ENCODE assay signal across 8 cellular contexts in the genomic region with DNA sequence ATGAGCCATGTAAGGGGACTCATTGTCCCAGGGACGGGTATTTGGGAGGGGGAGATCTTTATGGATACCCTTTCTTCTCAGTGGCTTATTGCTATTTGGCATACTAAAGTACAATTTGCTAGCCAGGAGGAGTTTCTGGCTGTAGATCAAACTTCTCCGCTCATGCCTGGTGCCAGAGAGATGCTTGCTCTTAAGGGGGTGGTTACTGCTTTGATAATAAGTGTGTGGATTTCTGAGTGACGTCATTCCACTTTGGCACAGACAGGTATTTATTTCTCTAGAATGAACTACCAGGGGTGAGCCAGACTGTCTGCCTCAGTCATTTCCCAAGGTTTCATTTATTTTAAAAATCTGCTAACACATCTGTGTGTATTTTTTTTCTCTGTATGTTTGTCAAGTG.
DNase-seq lines count a peak whose midpoint lies in the region; ATAC-seq and TF ChIP-seq lines count a peak whose summit lies in the region.
"Not testable (repeated sequence)": the region's sequence is repeated elsewhere in the genome, so short reads cannot be mapped to it uniquely, and the experiment has no call there.

No MANE protein-coding gene starts in this region.

- POLR2A ChIA-PET in IMR-90 (lab: Charles Lee; ENCODE audit: unreplicated experiment) = not testable (repeated sequence)

- H4K20me1 ChIP-seq in IMR-90 (ENCODE audit: insufficient read depth, low read length) = not testable (repeated sequence)

- H3K27ac ChIP-seq in IMR-90 (ENCODE audit: insufficient read depth, low read length); body of pancreas: not testable (repeated sequence)

- not testable (repeated sequence) for H2AFZ ChIP-seq in IMR-90 (replicated peaks; ENCODE audit: low read length, poor library complexity)

- H3K56ac ChIP-seq in IMR-90 (ENCODE audit: extremely low read depth, insufficient read depth, low read length) = not testable (repeated sequence)

- H3K4me3 ChIP-seq in IMR-90 (ENCODE audit: insufficient read depth, low read depth, low read length); body of pancreas; fibroblast of pulmonary artery (replicated peaks; ENCODE audit: low read depth, low read length): not testable (repeated sequence)

- not testable (repeated sequence) for TF ChIP-seq POLR2A in IMR-90 (IDR thresholded peaks at IDR 0.05; ENCODE audit: low read depth, low read length); body of pancreas (IDR thresholded peaks at IDR 0.05)

- ATAC-seq in IMR-90 (ENCODE audit: low read depth) (peak; percentile 24; the same call in 1 of the 2 replicates), body of pancreas (peak; percentile 40), sciatic nerve (peak; percentile 50)

- BruUV-seq in IMR-90 (replicated peaks; lab: Mats Ljungman, UMichigan) = not testable (repeated sequence)

- not testable (repeated sequence) for H3K27me3 ChIP-seq in IMR-90 (ENCODE audit: control insufficient read depth, insufficient read depth, low read length); body of pancreas

- H3K79me1 ChIP-seq in IMR-90 (ENCODE audit: low read depth in 1 of 2, low read length in 2 of 2) = not testable (repeated sequence)

- not testable (repeated sequence) for H3K4me2 ChIP-seq in IMR-90 (ENCODE audit: low read depth, low read length)

- intact Hi-C loops in IMR-90 (cut with micrococcal nuclease); body of pancreas (cut with DNase I); sciatic nerve (cut with DNase I): not testable (repeated sequence)

- not testable (repeated sequence) for H2BK5ac ChIP-seq in IMR-90 (ENCODE audit: low read depth, low read length, poor library complexity, severe bottlenecking)

- not testable (repeated sequence) for H3K14ac ChIP-seq in IMR-90 (replicated peaks; ENCODE audit: low read depth, low read length)

- TF ChIP-seq RAD21 in IMR-90 (IDR thresholded peaks at IDR 0.05; ENCODE audit: low read length) = not testable (repeated sequence)

- not testable (repeated sequence) for H4K91ac ChIP-seq in IMR-90 (ENCODE audit: insufficient read depth, low read depth, low read length)

- H3K4me1 ChIP-seq in IMR-90 (ENCODE audit: control insufficient read depth, insufficient read depth, low read length); body of pancreas: not testable (repeated sequence)

- H3K4ac ChIP-seq in IMR-90 (ENCODE audit: low read depth, low read length) = not testable (repeated sequence)

- not testable (repeated sequence) for H3K23ac ChIP-seq in IMR-90 (ENCODE audit: low read depth, low read length)

- WGBS in IMR-90 (ENCODE audit: extremely low coverage in 2 of 2, insufficient read length in 1 of 2), 2 experiments = no CpG with 5 or more reads among the region's 3 CpGs
- 51 to 58% methylated on average over 3 of the region's 3 CpGs for WGBS in body of pancreas, 2 donors

- H2AK5ac ChIP-seq in IMR-90 (ENCODE audit: low read depth, low read length) = not testable (repeated sequence)

- CTCF ChIA-PET in IMR-90 (lab: Yijun Ruan, JAX) = not testable (repeated sequence)

- not testable (repeated sequence) for H3K9ac ChIP-seq in IMR-90 (ENCODE audit: low read depth, low read length)

- not testable (repeated sequence) for H2BK20ac ChIP-seq in IMR-90 (ENCODE audit: low read depth, low read length)

- not testable (repeated sequence) for H2AK9ac ChIP-seq in IMR-90 (replicated peaks; ENCODE audit: low read depth, low read length, poor library complexity)

- dilution Hi-C loops in IMR-90 (cut with HindIII; ENCODE audit: low sequenced_read_pairs, unreplicated experiment) = not testable (repeated sequence)

- not testable (repeated sequence) for H4K5ac ChIP-seq in IMR-90 (ENCODE audit: low read depth, low read length)

- H3K9me3 ChIP-seq in IMR-90 (ENCODE audit: control insufficient read depth, insufficient read depth, low read length); body of pancreas: not testable (repeated sequence)

- not testable (repeated sequence) for H4K8ac ChIP-seq in IMR-90 (ENCODE audit: low read depth in 2 of 2, low read length in 2 of 2)

- H2BK120ac ChIP-seq in IMR-90 (ENCODE audit: low read depth, low read length) = not testable (repeated sequence)

- not testable (repeated sequence) for TF ChIP-seq CTCF in IMR-90 (conservative IDR thresholded peaks at IDR 0.05; ENCODE audit: low read depth, low read length); body of pancreas (IDR thresholded peaks at IDR 0.05); fibroblast of pulmonary artery (IDR thresholded peaks at IDR 0.05; ENCODE audit: low read length, missing control alignments)

- in situ Hi-C loops in IMR-90 (cut with MboI; ENCODE audit: low sequenced_read_pairs) = not testable (repeated sequence)

- H2BK15ac ChIP-seq in IMR-90 (ENCODE audit: low read depth, low read length) = not testable (repeated sequence)

- H3K9me1 ChIP-seq in IMR-90 (ENCODE audit: insufficient read depth, low read length) = not testable (repeated sequence)

- peak; percentile 12 for DNase-seq in DMS 273 treated with DMSO at 0.1 percent for 48 hours (lab: John Stamatoyannopoulos, UW)
- DNase-seq in IMR-90 = peak; percentile 23
- DNase-seq in NCI-H2081 (lab: John Stamatoyannopoulos, UW) = peak; percentile 25 to 81
- peak; percentile 50 for DNase-seq in NCI-H510A treated with DMSO at 0.1 percent for 48 hours (lab: John Stamatoyannopoulos, UW)
- not testable (repeated sequence) for DNase-seq in body of pancreas; sciatic nerve (ENCODE audit: low spot score)
- peak; percentile 4 for DNase-seq in fibroblast of pulmonary artery (ENCODE audit: low read depth)
- peak; percentile 4 for DNase-seq in iris pigment epithelial cell (ENCODE audit: low read depth)

- H3K18ac ChIP-seq in IMR-90 (ENCODE audit: low read depth, low read length) = not testable (repeated sequence)

- not testable (repeated sequence) for H3K36me3 ChIP-seq in IMR-90 (ENCODE audit: control insufficient read depth, insufficient read depth, low read length); body of pancreas (replicated peaks in 1 of 2; ENCODE audit: insufficient read depth in 1 of 2, low read depth in 2 of 2)
